Comparison of ENCODE assay signal across 9 cellular contexts in genomic region chr3:195150194-195151118, GRCh38.
DNase-seq lines count a peak whose midpoint lies in the region; ATAC-seq and TF ChIP-seq lines count a peak whose summit lies in the region.
"Had no signal": no experiment of that assay in that cellular context is flagged by ENCODE, and none has a peak within 500 bp of the region (broad histone marks: within the 10 kb centered on the region; RNA-seq: fewer than 3 reads in every experiment).

No MANE protein-coding gene starts in this region.

- ATAC-seq in HG02610 (IDR thresholded peaks at IDR 0.05; ENCODE audit: unreplicated experiment) (peak; percentile 25), right lobe of liver (peak; percentile 56 to 74 (median 72))

- no peak for TF ChIP-seq POLR2A in Peyer's patch (IDR thresholded peaks at IDR 0.05)
- no peak for TF ChIP-seq POLR2A in right lobe of liver (IDR thresholded peaks at IDR 0.05)

- H3K27me3 ChIP-seq in Peyer's patch (no peaks in the 10 kb centered on the region), right lobe of liver (no peaks in the 10 kb centered on the region)

- H3K4me3 ChIP-seq in Peyer's patch: peak overlapping the region; percentile 4 to 41 (median 18)
- H3K4me3 ChIP-seq in right lobe of liver: peak overlapping the region in 2 of 3 donors; percentile 21 to 28

- H3K27me3 Mint-ChIP-seq in dendritic cell treated with granulocyte-macrophage colony-stimulating factor and Interleukin-4, amounts not matched to agents 40 ng/mL and 50 ng/mL, for 4 days: peaks cover 9% of the 10 kb centered on the region

- WGBS in right lobe of liver (ENCODE audit: insufficient coverage, low coverage, low lambda C conversion rate, missing lambda C conversion rate): 37% methylated on average over 9 of the region's 20 CpGs

- intact Hi-C loops in dendritic cell treated with granulocyte-macrophage colony-stimulating factor and Interleukin-4, amounts not matched to agents 40 ng/mL and 50 ng/mL, for 4 days (cut with micrococcal nuclease): no loop called here
- intact Hi-C loops in right lobe of liver (cut with DNase I): no loop called here

- H3K36me3 ChIP-seq in Peyer's patch: no peaks in the 10 kb centered on the region
- H3K36me3 ChIP-seq in right lobe of liver: no peaks in the 10 kb centered on the region

- H3K4me1 Mint-ChIP-seq in dendritic cell treated with granulocyte-macrophage colony-stimulating factor and Interleukin-4, amounts not matched to agents 40 ng/mL and 50 ng/mL, for 4 days (ENCODE audit: low read depth): peaks cover 59% of the 10 kb centered on the region

- DNase-seq in DMS79 treated with DMSO at 0.1 percent for 48 hours (lab: John Stamatoyannopoulos, UW) (peak; percentile 97), Peyer's patch (peak; percentile 64 to 82 (median 66)), right lobe of liver (peak; percentile 56 to 73 (median 58)), substantia nigra (lab: John Stamatoyannopoulos, UW) (peak in 24 of 49 donors; percentile 4 to 54 (median 30)), NCI-H1105 (lab: John Stamatoyannopoulos, UW) (no peak), SIG-M5 treated with dmso at 0.1 percent for 504 hours (lab: John Stamatoyannopoulos, UW; ENCODE audit: unreplicated experiment) (no peak)

- H3K9me3 ChIP-seq in Peyer's patch (no peaks in the 10 kb centered on the region), right lobe of liver (no peaks in the 10 kb centered on the region)

- no peaks in the 10 kb centered on the region for H3K9me3 Mint-ChIP-seq in dendritic cell treated with granulocyte-macrophage colony-stimulating factor and Interleukin-4, amounts not matched to agents 40 ng/mL and 50 ng/mL, for 4 days

- H3K27ac Mint-ChIP-seq in dendritic cell treated with granulocyte-macrophage colony-stimulating factor and Interleukin-4, amounts not matched to agents 40 ng/mL and 50 ng/mL, for 4 days: peak overlapping the region; percentile 54

- peak overlapping the region; percentile 60 for H3K4me3 Mint-ChIP-seq in dendritic cell treated with granulocyte-macrophage colony-stimulating factor and Interleukin-4, amounts not matched to agents 40 ng/mL and 50 ng/mL, for 4 days

- H3K4me1 ChIP-seq in Peyer's patch (peaks cover 7 to 42% (median 17%) of the 10 kb centered on the region in 4 donors), right lobe of liver (peaks cover 0 to 11% (median 1%) of the 10 kb centered on the region in 4 donors)

- peaks cover 64% of the 10 kb centered on the region for H3K36me3 Mint-ChIP-seq in dendritic cell treated with granulocyte-macrophage colony-stimulating factor and Interleukin-4, amounts not matched to agents 40 ng/mL and 50 ng/mL, for 4 days (ENCODE audit: low read depth)

- no peak for TF ChIP-seq CTCF in Peyer's patch (IDR thresholded peaks at IDR 0.05)
- TF ChIP-seq CTCF in right lobe of liver (IDR thresholded peaks at IDR 0.05): no peak

- H3K27ac ChIP-seq in Peyer's patch (peak overlapping the region; percentile 59 to 84 (median 68)), right lobe of liver (peak overlapping the region in 2 of 3 donors; percentile 19 to 45), substantia nigra (ENCODE audit: low read depth, low read length, poor library complexity, severe bottlenecking) (peak overlapping the region; percentile 13)
- H3K27ac ChIP-seq: KMS-11 had no signal

Comparison
In these comparisons a context has a peak if more than half of its experiments do, and no peak if none do; other contexts are left out.
1. DNase-seq: peak in DMS79 treated with DMSO at 0.1 percent for 48 hours (single experiment), Peyer's patch (3 of 3) and right lobe of liver (3 of 3); none in NCI-H1105 (single experiment) and SIG-M5 treated with dmso at 0.1 percent for 504 hours (single experiment).
2. H3K27ac ChIP-seq: peak in every context shown above with its lines; median percentile 68 in Peyer's patch; 32 in right lobe of liver; 13 in substantia nigra.